Comparison of ENCODE assay signal across 1 cellular context in the genomic region with DNA sequence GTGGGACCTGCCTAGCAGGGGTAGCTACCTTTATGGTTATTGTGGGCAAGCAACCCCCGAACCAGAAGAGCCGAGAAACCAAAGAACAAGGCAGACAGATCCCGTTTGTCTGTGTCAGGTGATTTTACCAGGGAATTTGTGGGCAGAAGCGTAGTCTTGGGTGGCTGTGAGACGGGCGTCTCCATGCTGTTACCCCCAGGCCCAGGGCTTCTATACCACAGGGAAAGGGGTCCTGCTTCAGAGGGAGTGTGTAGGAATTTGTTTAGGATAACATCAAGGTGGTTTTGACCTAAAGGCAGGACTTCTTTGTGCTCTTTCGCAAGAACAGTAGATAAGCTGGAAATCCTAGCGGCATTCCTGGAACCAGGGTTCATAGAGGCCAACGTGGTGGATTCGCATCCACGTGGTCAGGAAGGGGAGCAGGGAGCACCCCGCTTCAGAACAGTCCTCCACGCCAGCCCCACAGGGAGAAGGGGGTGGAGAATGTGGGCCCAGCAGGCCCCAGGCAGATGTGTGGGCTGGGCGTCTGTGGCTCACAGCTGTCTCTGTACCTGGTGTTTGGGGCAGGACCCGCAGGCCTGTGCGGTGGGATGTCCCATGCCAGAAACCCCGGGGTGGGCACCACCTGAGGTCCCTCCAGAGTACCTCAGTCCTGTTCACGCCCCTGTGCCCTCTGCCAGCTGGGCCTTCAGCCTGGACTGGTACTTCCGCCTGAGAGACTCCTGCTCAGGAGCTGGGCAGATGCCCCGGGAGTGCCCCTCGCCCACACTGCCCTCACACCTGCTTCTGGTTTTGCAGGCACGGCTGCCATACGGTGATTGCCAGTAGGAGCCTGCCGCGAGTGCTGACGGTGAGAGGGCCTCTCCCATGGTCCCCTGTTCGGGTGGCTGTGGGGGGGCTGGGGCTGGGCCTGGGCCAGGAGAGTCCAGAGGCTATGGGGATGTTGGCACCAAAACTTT.
TF ChIP-seq lines count a peak whose summit lies in the region.

No MANE protein-coding gene starts in this region.

TF ChIP-seq in HepG2, 621 proteins besides CTCF, POLR2A, EP300 and RAD21 (continued from another document and continues in another):
- TF ChIP-seq, protein P1, sequence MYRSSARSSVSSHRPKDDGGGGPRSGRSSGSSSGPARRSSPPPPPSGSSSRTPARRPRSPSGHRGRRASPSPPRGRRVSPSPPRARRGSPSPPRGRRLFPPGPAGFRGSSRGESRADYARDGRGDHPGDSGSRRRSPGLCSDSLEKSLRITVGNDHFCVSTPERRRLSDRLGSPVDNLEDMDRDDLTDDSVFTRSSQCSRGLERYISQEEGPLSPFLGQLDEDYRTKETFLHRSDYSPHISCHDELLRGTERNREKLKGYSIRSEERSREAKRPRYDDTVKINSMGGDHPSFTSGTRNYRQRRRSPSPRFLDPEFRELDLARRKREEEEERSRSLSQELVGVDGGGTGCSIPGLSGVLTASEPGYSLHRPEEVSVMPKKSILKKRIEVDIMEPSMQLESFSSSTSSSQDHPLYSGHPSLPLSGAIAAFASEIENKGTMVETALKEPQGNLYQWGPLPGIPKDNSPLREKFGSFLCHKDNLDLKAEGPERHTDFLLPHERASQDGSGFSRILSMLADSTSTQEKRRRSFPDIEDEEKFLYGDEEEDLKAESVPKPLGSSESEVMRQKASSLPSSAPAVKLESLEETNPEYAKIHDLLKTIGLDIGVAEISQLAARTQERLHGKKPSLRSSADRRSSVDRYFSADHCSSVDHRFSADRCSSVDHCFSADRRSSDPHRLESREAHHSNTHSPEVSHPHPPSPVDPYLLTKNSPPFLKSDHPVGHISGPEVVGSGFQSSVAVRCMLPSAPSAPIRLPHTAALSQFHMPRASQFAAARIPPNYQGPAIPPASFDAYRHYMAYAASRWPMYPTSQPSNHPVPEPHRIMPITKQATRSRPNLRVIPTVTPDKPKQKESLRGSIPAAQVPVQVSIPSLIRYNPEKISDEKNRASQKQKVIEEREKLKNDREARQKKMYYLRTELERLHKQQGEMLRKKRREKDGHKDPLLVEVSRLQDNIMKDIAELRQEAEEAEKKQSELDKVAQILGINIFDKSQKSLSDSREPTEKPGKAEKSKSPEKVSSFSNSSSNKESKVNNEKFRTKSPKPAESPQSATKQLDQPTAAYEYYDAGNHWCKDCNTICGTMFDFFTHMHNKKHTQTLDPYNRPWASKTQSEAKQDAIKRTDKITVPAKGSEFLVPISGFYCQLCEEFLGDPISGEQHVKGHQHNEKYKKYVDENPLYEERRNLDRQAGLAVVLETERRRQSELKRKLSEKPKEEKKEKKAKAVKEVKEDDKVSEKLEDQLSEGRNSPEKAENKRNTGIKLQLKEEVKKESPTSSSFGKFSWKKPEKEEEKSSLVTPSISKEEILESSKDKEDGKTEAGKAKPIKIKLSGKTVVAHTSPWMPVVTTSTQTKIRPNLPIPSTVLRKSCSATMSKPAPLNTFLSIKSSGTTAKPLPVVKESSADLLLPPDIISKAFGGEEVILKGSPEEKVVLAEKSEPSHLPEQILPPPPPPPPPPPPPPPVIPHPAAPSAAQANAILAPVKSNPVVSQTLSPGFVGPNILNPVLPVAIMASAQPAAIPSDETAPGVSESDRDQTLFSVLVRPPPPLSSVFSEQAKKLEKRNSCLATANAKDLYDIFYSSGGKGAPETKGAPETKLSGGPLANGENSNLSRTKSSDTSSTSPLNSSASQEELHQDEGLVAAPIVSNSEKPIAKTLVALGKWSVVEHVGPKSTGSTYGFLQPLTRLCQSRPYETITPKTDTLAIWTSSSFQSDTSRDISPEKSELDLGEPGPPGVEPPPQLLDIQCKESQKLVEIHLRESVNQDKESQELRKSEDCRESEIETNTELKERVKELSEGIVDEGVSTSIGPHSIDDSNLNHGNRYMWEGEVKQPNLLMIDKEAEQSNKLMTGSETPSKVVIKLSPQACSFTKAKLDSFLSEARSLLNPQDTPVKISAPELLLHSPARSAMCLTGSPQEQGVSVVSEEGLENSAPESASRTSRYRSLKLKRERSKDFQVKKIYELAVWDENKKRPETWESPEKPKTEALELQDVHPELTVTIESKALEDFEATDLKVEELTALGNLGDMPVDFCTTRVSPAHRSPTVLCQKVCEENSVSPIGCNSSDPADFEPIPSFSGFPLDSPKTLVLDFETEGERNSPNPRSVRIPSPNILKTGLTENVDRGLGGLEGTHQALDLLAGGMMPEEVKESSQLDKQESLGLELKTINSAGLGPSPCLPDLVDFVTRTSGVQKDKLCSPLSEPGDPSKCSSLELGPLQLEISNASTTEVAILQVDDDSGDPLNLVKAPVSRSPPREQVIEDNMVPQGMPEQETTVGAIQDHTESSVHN (CRISPR knock-in tag; IDR thresholded peaks at IDR 0.05), result 0 out of 2 replicates have a peak, but pooled peaks have one; percentile 32
- TF ChIP-seq MAF1 (CRISPR knock-in tag; IDR thresholded peaks at IDR 0.05; ENCODE audit: borderline replicate concordance), result no peak
- peak; percentile 44; the same call in 1 of the 2 replicates for TF ChIP-seq ZMYM3 (CRISPR knock-in tag; IDR thresholded peaks at IDR 0.05)
- TF ChIP-seq PAWR (CRISPR knock-in tag; IDR thresholded peaks at IDR 0.05; ENCODE audit: borderline replicate concordance), result peak; percentile 87; the same call in 1 of the 2 replicates
- TF ChIP-seq ZNF225 (CRISPR knock-in tag; IDR thresholded peaks at IDR 0.05), result peak; percentile 50; the same call in 1 of the 2 replicates
- peak; percentile 74; the same call in 1 of the 2 replicates for TF ChIP-seq ZNF564 (CRISPR knock-in tag; IDR thresholded peaks at IDR 0.05)
- TF ChIP-seq, protein P2, sequence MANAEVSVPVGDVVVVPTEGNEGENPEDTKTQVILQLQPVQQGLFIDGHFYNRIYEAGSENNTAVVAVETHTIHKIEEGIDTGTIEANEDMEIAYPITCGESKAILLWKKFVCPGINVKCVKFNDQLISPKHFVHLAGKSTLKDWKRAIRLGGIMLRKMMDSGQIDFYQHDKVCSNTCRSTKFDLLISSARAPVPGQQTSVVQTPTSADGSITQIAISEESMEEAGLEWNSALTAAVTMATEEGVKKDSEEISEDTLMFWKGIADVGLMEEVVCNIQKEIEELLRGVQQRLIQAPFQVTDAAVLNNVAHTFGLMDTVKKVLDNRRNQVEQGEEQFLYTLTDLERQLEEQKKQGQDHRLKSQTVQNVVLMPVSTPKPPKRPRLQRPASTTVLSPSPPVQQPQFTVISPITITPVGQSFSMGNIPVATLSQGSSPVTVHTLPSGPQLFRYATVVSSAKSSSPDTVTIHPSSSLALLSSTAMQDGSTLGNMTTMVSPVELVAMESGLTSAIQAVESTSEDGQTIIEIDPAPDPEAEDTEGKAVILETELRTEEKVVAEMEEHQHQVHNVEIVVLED (CRISPR knock-in tag; IDR thresholded peaks at IDR 0.05; ENCODE audit: borderline replicate concordance), result peak; percentile 49; the same call in 1 of the 2 replicates
- TF ChIP-seq, protein P3, sequence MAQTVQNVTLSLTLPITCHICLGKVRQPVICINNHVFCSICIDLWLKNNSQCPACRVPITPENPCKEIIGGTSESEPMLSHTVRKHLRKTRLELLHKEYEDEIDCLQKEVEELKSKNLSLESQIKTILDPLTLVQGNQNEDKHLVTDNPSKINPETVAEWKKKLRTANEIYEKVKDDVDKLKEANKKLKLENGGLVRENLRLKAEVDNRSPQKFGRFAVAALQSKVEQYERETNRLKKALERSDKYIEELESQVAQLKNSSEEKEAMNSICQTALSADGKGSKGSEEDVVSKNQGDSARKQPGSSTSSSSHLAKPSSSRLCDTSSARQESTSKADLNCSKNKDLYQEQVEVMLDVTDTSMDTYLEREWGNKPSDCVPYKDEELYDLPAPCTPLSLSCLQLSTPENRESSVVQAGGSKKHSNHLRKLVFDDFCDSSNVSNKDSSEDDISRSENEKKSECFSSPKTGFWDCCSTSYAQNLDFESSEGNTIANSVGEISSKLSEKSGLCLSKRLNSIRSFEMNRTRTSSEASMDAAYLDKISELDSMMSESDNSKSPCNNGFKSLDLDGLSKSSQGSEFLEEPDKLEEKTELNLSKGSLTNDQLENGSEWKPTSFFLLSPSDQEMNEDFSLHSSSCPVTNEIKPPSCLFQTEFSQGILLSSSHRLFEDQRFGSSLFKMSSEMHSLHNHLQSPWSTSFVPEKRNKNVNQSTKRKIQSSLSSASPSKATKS (CRISPR knock-in tag; IDR thresholded peaks at IDR 0.05), result 0 out of 2 replicates have a peak, but pooled peaks have one; percentile 32
- peak; percentile 75 for TF ChIP-seq TARDBP (CRISPR knock-in tag; IDR thresholded peaks at IDR 0.05)
- TF ChIP-seq, protein P4, sequence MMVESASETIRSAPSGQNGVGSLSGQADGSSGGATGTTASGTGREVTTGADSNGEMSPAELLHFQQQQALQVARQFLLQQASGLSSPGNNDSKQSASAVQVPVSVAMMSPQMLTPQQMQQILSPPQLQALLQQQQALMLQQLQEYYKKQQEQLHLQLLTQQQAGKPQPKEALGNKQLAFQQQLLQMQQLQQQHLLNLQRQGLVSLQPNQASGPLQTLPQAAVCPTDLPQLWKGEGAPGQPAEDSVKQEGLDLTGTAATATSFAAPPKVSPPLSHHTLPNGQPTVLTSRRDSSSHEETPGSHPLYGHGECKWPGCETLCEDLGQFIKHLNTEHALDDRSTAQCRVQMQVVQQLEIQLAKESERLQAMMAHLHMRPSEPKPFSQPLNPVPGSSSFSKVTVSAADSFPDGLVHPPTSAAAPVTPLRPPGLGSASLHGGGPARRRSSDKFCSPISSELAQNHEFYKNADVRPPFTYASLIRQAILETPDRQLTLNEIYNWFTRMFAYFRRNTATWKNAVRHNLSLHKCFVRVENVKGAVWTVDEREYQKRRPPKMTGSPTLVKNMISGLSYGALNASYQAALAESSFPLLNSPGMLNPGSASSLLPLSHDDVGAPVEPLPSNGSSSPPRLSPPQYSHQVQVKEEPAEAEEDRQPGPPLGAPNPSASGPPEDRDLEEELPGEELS (CRISPR knock-in tag; IDR thresholded peaks at IDR 0.05), result peak; percentile 66
- no peak for TF ChIP-seq ZBTB7A (CRISPR knock-in tag; IDR thresholded peaks at IDR 0.05)
- TF ChIP-seq, protein P5, sequence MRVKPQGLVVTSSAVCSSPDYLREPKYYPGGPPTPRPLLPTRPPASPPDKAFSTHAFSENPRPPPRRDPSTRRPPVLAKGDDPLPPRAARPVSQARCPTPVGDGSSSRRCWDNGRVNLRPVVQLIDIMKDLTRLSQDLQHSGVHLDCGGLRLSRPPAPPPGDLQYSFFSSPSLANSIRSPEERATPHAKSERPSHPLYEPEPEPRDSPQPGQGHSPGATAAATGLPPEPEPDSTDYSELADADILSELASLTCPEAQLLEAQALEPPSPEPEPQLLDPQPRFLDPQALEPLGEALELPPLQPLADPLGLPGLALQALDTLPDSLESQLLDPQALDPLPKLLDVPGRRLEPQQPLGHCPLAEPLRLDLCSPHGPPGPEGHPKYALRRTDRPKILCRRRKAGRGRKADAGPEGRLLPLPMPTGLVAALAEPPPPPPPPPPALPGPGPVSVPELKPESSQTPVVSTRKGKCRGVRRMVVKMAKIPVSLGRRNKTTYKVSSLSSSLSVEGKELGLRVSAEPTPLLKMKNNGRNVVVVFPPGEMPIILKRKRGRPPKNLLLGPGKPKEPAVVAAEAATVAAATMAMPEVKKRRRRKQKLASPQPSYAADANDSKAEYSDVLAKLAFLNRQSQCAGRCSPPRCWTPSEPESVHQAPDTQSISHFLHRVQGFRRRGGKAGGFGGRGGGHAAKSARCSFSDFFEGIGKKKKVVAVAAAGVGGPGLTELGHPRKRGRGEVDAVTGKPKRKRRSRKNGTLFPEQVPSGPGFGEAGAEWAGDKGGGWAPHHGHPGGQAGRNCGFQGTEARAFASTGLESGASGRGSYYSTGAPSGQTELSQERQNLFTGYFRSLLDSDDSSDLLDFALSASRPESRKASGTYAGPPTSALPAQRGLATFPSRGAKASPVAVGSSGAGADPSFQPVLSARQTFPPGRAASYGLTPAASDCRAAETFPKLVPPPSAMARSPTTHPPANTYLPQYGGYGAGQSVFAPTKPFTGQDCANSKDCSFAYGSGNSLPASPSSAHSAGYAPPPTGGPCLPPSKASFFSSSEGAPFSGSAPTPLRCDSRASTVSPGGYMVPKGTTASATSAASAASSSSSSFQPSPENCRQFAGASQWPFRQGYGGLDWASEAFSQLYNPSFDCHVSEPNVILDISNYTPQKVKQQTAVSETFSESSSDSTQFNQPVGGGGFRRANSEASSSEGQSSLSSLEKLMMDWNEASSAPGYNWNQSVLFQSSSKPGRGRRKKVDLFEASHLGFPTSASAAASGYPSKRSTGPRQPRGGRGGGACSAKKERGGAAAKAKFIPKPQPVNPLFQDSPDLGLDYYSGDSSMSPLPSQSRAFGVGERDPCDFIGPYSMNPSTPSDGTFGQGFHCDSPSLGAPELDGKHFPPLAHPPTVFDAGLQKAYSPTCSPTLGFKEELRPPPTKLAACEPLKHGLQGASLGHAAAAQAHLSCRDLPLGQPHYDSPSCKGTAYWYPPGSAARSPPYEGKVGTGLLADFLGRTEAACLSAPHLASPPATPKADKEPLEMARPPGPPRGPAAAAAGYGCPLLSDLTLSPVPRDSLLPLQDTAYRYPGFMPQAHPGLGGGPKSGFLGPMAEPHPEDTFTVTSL (CRISPR knock-in tag; IDR thresholded peaks at IDR 0.05; ENCODE audit: borderline replicate concordance), result peak; percentile 71; the same call in 1 of the 2 replicates
- peak; percentile 36; the same call in 1 of the 2 replicates for TF ChIP-seq ZNF232 (CRISPR knock-in tag; IDR thresholded peaks at IDR 0.05; ENCODE audit: borderline replicate concordance)
- TF ChIP-seq ZNF382 (CRISPR knock-in tag; IDR thresholded peaks at IDR 0.05; ENCODE audit: borderline replicate concordance), result no peak
- TF ChIP-seq, protein P6, sequence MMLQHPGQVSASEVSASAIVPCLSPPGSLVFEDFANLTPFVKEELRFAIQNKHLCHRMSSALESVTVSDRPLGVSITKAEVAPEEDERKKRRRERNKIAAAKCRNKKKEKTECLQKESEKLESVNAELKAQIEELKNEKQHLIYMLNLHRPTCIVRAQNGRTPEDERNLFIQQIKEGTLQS (CRISPR knock-in tag; IDR thresholded peaks at IDR 0.05), result no peak
- no peak for TF ChIP-seq BRD4 (CRISPR knock-in tag; IDR thresholded peaks at IDR 0.05)
- TF ChIP-seq, protein P7, sequence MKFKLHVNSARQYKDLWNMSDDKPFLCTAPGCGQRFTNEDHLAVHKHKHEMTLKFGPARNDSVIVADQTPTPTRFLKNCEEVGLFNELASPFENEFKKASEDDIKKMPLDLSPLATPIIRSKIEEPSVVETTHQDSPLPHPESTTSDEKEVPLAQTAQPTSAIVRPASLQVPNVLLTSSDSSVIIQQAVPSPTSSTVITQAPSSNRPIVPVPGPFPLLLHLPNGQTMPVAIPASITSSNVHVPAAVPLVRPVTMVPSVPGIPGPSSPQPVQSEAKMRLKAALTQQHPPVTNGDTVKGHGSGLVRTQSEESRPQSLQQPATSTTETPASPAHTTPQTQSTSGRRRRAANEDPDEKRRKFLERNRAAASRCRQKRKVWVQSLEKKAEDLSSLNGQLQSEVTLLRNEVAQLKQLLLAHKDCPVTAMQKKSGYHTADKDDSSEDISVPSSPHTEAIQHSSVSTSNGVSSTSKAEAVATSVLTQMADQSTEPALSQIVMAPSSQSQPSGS (CRISPR knock-in tag; IDR thresholded peaks at IDR 0.05), result peak; percentile 73; the same call in 1 of the 2 replicates
- TF ChIP-seq ELF3 (CRISPR knock-in tag; IDR thresholded peaks at IDR 0.05), result peak; percentile 63; the same call in 1 of the 2 replicates
- peak; percentile 93 for TF ChIP-seq YEATS4 (CRISPR knock-in tag; IDR thresholded peaks at IDR 0.05; ENCODE audit: borderline replicate concordance)
